Comparison of ENCODE assay signal across 19 cellular contexts in genomic region chr18:44198296-44199284, GRCh38.
DNase-seq lines count a peak whose midpoint lies in the region; ATAC-seq and TF ChIP-seq lines count a peak whose summit lies in the region.
"Had no signal": no experiment of that assay in that cellular context is flagged by ENCODE, and none has a peak within 500 bp of the region (broad histone marks: within the 10 kb centered on the region; RNA-seq: fewer than 3 reads in every experiment).

No MANE protein-coding gene starts in this region.

- no peaks in the 10 kb centered on the region for H3K9me3 ChIP-seq in right cardiac atrium (ENCODE audit: control insufficient read depth, low read length)
- no peaks in the 10 kb centered on the region for H3K9me3 ChIP-seq in right atrium auricular region
- H3K9me3 ChIP-seq in left lung = no peaks in the 10 kb centered on the region
- H3K9me3 ChIP-seq: tibial artery had no signal

- no peak for TF ChIP-seq CTCF in right atrium auricular region (IDR thresholded peaks at IDR 0.05)
- no peak for TF ChIP-seq CTCF in left lung (IDR thresholded peaks at IDR 0.05)

- intact Hi-C loops in right cardiac atrium (cut with DNase I) = no loop called here
- intact Hi-C loops in left lung (cut with DNase I) = no loop called here

- H3K27me3 ChIP-seq in right cardiac atrium (ENCODE audit: control insufficient read depth, insufficient read depth) (no peaks in the 10 kb centered on the region), right atrium auricular region (no peaks in the 10 kb centered on the region), left lung (no peaks in the 10 kb centered on the region)
- H3K27me3 ChIP-seq: tibial artery had no signal

- H3K4me1 ChIP-seq in right cardiac atrium (ENCODE audit: control insufficient read depth, insufficient read depth, low read length) (no peaks in the 10 kb centered on the region), right atrium auricular region (no peaks in the 10 kb centered on the region), left lung (no peaks in the 10 kb centered on the region)
- H3K4me1 ChIP-seq: tibial artery had no signal

- H3K36me3 ChIP-seq in right atrium auricular region (no peaks in the 10 kb centered on the region), left lung (no peaks in the 10 kb centered on the region)
- H3K36me3 ChIP-seq: tibial artery had no signal

- WGBS in right cardiac atrium = 84% methylated on average over 9 of the region's 9 CpGs

- H3K4me3 ChIP-seq in right cardiac atrium (ENCODE audit: low read length) (no peak overlapping the region), right atrium auricular region (no peak overlapping the region), left lung (no peak overlapping the region)
- H3K4me3 ChIP-seq: tibial artery had no signal

- DNase-seq in right cardiac atrium = peak in 2 of 3 donors; percentile 16 to 47
- no peak for DNase-seq in right atrium auricular region (ENCODE audit: low spot score)
- DNase-seq in NCI-H510A treated with DMSO at 0.1 percent for 48 hours (lab: John Stamatoyannopoulos, UW) = peak; percentile 79
- peak in 1 of 2 donors; percentile 62 for DNase-seq in left lung
- DNase-seq in amniotic stem cell (lab: John Stamatoyannopoulos, UW) = no peak
- DNase-seq in stimulated activated naive CD4-positive, alpha-beta T cell treated with Interleukin-2 at 50 U/mL for 16 hours (lab: John Stamatoyannopoulos, UW) = no peak
- no peak for DNase-seq in GM19238 (ENCODE audit: insufficient read length, low spot score)
- DNase-seq: activated CD4-positive, alpha-beta T cell treated with anti-CD3 and anti-CD28 coated beads, Interleukin-2, amount 50 U/mL, for 4 hours; activated naive CD4-positive, alpha-beta T cell treated with Interleukin-2 at 50 U/mL for 16 hours; activated T-cell treated with anti-CD3 and anti-CD28 coated beads for 4 hours; cerebellar nuclear complex; effector CD8-positive, alpha-beta T cell; NCI-H2227 treated with DMSO at 0.1 percent for 48 hours; nephron progenitor cell; SHP77; stimulated activated CD4-positive, alpha-beta T cell treated with anti-CD3 and anti-CD28 coated beads, Interleukin-12 subunit alpha, Interleukin-12 subunit beta, amount 100 ng/mL, for 4 hours had no signal

- ATAC-seq in right cardiac atrium (peak in 1 of 2 donors; percentile 16), left lung (peak; percentile 94), GM18520 (IDR thresholded peaks at IDR 0.05; ENCODE audit: unreplicated experiment) (no peak)

- H3K27ac ChIP-seq in right cardiac atrium (ENCODE audit: low read length) (no peak overlapping the region), right atrium auricular region (no peak overlapping the region), left lung (no peak overlapping the region)
- H3K27ac ChIP-seq: C4-2B, tibial artery had no signal

Comparison
In these comparisons a context has a peak if more than half of its experiments do, and no peak if none do; other contexts are left out.
1. DNase-seq: peak in right cardiac atrium (2 of 3) and NCI-H510A treated with DMSO at 0.1 percent for 48 hours (single experiment); none in right atrium auricular region (single experiment), amniotic stem cell (single experiment), stimulated activated naive CD4-positive, alpha-beta T cell treated with Interleukin-2 at 50 U/mL for 16 hours (single experiment) and GM19238 (single experiment).